In genomic region chr19:57363734-57364181, GRCh38 we compare ENCODE assay signal across 8 cellular contexts. TPM values are rescaled to one million over a fixed set of nuclear protein-coding genes. Genes with fewer than 3 reads are reported as not detected.
DNase-seq lines count a peak whose midpoint lies in the region; ATAC-seq, FAIRE-seq and TF ChIP-seq lines count a peak whose summit lies in the region.

No MANE protein-coding gene starts in this region.

- H3F3A ChIP-seq in smooth muscle cell (ENCODE audit: low read depth): peaks cover 7% of the 10 kb centered on the region

- ATAC-seq in GM18909 (IDR thresholded peaks at IDR 0.05; ENCODE audit: poor library complexity, unreplicated experiment): peak; percentile 7

- peak overlapping the region; percentile 94 for H3K27ac ChIP-seq in smooth muscle cell (ENCODE audit: low read depth)

- 4% methylated on average over 13 of the region's 14 CpGs for WGBS in smooth muscle cell (ENCODE audit: low lambda C conversion rate)

- no peaks in the 10 kb centered on the region for H3K9me3 ChIP-seq in smooth muscle cell (replicated peaks; ENCODE audit: low read depth)

- in situ Hi-C loops in astrocyte of the cerebellum (cut with HindIII; ENCODE audit: low sequenced_read_pairs): no loop called here

- H3K4me2 ChIP-seq in smooth muscle cell: peak overlapping the region; percentile 96

- TF ChIP-seq CTCF in astrocyte of the cerebellum (IDR thresholded peaks at IDR 0.05; ENCODE audit: low read depth, low read length, missing control alignments): no peak
- TF ChIP-seq CTCF in smooth muscle cell (IDR thresholded peaks at IDR 0.05; ENCODE audit: borderline replicate concordance, insufficient read depth, poor library complexity, severe bottlenecking): no peak
- TF ChIP-seq CTCF in D721Med (IDR thresholded peaks at IDR 0.05; ENCODE audit: insufficient read depth, missing control alignments): no peak

- H3K36me3 ChIP-seq in smooth muscle cell (ENCODE audit: low read depth): no peaks in the 10 kb centered on the region

- no peaks in the 10 kb centered on the region for H4K20me1 ChIP-seq in smooth muscle cell (ENCODE audit: low read depth)

- peak overlapping the region; percentile 39 for H2AFZ ChIP-seq in smooth muscle cell (ENCODE audit: low read depth)

- H3K27me3 ChIP-seq in smooth muscle cell (ENCODE audit: low read depth): no peaks in the 10 kb centered on the region

- H3K4me3 ChIP-seq in astrocyte of the cerebellum (ENCODE audit: low read depth, low read length) (peak overlapping the region; percentile 54), smooth muscle cell (peak overlapping the region; percentile 85)

- H3K9ac ChIP-seq in smooth muscle cell (ENCODE audit: low read depth): peak overlapping the region; percentile 97

- H3K79me2 ChIP-seq in smooth muscle cell (ENCODE audit: low read depth): peaks cover 28% of the 10 kb centered on the region

- FAIRE-seq in D721Med (lab: Jason Lieb, UNC): no peak

- H3K4me1 ChIP-seq in smooth muscle cell (ENCODE audit: low read depth): peaks cover 8% of the 10 kb centered on the region

- peak; percentile 6 for DNase-seq in HuH-7 (ENCODE audit: low spot score)
- no peak for DNase-seq in astrocyte of the cerebellum (ENCODE audit: low read depth)
- peak; percentile 12 for DNase-seq in iPS-NIHi7 (ENCODE audit: extremely low spot score)
- no peak for DNase-seq in smooth muscle cell (lab: John Stamatoyannopoulos, UW; ENCODE audit: unreplicated experiment)
- DNase-seq in D721Med (ENCODE audit: insufficient read length, low spot score): no peak
- DNase-seq in NCI-H1694 (lab: John Stamatoyannopoulos, UW): no peak
- no peak for DNase-seq in activated CD4-positive, alpha-beta T cell treated with anti-CD3 and anti-CD28 coated beads for 48 hours

RNA-seq across cellular contexts. Expression of gene TRAPPC2B, which starts 0.4 kb away (rescaled TPM):
- total RNA-seq in smooth muscle cell: 25.4 and 34.4 TPM in 2 replicates
- 36.3 and 42.6 TPM in 2 replicates for polyA plus RNA-seq in smooth muscle cell

RNA-seq across cellular contexts. Expression of gene ZNF547, which starts 0.4 kb away (rescaled TPM):
- total RNA-seq in smooth muscle cell: 4.0 and 4.9 TPM in 2 replicates
- 0.71 and 2.5 TPM in 2 replicates for polyA plus RNA-seq in smooth muscle cell

RNA-seq across cellular contexts. Expression of gene ZNF304, which starts 12.7 kb away (rescaled TPM):
- 6.8 and 9.6 TPM in 2 replicates for total RNA-seq in smooth muscle cell
- polyA plus RNA-seq in smooth muscle cell: 3.5 and 3.9 TPM in 2 replicates

RNA-seq across cellular contexts. Expression of gene ZNF548, which starts 25.9 kb away (rescaled TPM):
- total RNA-seq in smooth muscle cell: 26.9 and 27.3 TPM in 2 replicates
- 12.3 and 13.1 TPM in 2 replicates for polyA plus RNA-seq in smooth muscle cell

RNA-seq across cellular contexts. Expression of gene ZNF543, which starts 43.5 kb away (rescaled TPM):
- 5.1 and 7.5 TPM in 2 replicates for total RNA-seq in smooth muscle cell
- polyA plus RNA-seq in smooth muscle cell: 1.1 and 1.4 TPM in 2 replicates

Comparison
In these comparisons a context has a peak if more than half of its experiments do, and no peak if none do; other contexts are left out.
1. DNase-seq: peak in HuH-7 (single experiment) and iPS-NIHi7 (single experiment); none in astrocyte of the cerebellum (single experiment), smooth muscle cell (single experiment), D721Med (single experiment), NCI-H1694 (single experiment) and activated CD4-positive, alpha-beta T cell treated with anti-CD3 and anti-CD28 coated beads for 48 hours (single experiment).